In the genomic region with DNA sequence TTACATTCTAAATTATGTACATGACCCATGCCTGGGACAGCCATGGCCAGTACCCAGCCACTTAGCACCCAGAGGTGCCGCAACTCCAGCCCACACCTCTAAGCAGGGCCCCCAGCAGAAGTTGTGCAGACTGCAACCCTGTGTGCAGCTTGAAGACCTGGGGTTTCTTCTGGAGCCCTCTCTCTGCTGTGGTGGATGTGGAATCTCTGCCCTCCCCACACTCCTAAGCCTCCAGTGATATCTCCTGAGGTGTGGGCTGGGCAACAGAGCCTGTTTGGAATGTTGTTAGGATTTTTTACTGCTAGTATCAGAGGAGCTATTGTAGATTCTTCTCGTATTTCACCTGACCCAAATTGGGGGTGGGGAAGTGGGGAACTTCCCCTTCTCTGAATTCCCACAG, we compare ENCODE assay signal across 27 cellular contexts. TPM values are rescaled to one million over a fixed set of nuclear protein-coding genes. Genes with fewer than 3 reads are reported as not detected.
"Had no signal": no experiment of that assay in that cellular context is flagged by ENCODE, and none has a peak within 500 bp of the region (broad histone marks: within the 10 kb centered on the region; RNA-seq: fewer than 3 reads in every experiment).

No MANE protein-coding gene starts in this region.

- DNase-seq: activated CD4-positive, alpha-beta T cell treated with anti-CD3 and anti-CD28 coated beads for 4 hours; activated CD4-positive, alpha-beta T cell treated with anti-CD3 and anti-CD28 coated beads, Interleukin-2, amount 50 U/mL, for 4 hours; activated effector memory CD4-positive, alpha-beta T cell treated with anti-CD3 and anti-CD28 coated beads, Interleukin-2, amount 50 U/mL, for 16 hours; activated naive CD4-positive, alpha-beta T cell treated with anti-CD3 and anti-CD28 coated beads for 36 hours; activated naive CD8-positive, alpha-beta T cell treated with anti-CD3 and anti-CD28 coated beads for 36 hours; activated T-cell treated with anti-CD3 and anti-CD28 coated beads for 4 hours; adrenal gland; aorta; body of pancreas; dermis blood vessel endothelial cell; effector CD4-positive, alpha-beta T cell; mesenchymal stem cell; right lobe of liver; stimulated activated CD4-positive, alpha-beta T cell treated with anti-CD3 and anti-CD28 coated beads, Interleukin-12 subunit alpha, Interleukin-12 subunit beta, amount 100 ng/mL, for 4 hours; stimulated activated CD4-positive, alpha-beta T cell treated with anti-CD3 and anti-CD28 coated beads, Interleukin-4, amount 100 ng/mL, for 1 hour; stimulated activated naive CD8-positive, alpha-beta T cell treated with anti-CD3 and anti-CD28 coated beads, Interleukin-15, Interleukin-2, amounts not matched to agents 100 U/mL and 50 U/mL, for 24 hours; T-helper 1 cell; trophoblast cell; uterus had no signal

- H3K4me3 Mint-ChIP-seq: activated naive CD4-positive, alpha-beta T cell treated with anti-CD3 and anti-CD28 coated beads for 36 hours; activated naive CD8-positive, alpha-beta T cell treated with anti-CD3 and anti-CD28 coated beads for 36 hours; natural killer cell treated with Interleukin-12 subunit alpha and Interleukin-12 subunit beta and Interleukin-15 and Interleukin-18, amount 100 ng/mL, for 72 hours; T-helper 2 cell treated with Interferon-gamma antibody and Interleukin-4, amounts not matched to agents 5 μg/mL and 100 μg/mL, for 36 hours had no signal

- H3K36me3 ChIP-seq: adrenal gland, right lobe of liver, thoracic aorta, uterus had no signal

- H3K27ac Mint-ChIP-seq: activated naive CD4-positive, alpha-beta T cell treated with anti-CD3 and anti-CD28 coated beads for 36 hours; activated naive CD8-positive, alpha-beta T cell treated with anti-CD3 and anti-CD28 coated beads for 36 hours; natural killer cell treated with Interleukin-12 subunit alpha and Interleukin-12 subunit beta and Interleukin-15 and Interleukin-18, amount 100 ng/mL, for 72 hours; T-helper 2 cell treated with Interferon-gamma antibody and Interleukin-4, amounts not matched to agents 5 μg/mL and 100 μg/mL, for 36 hours had no signal

- H3K4me1 Mint-ChIP-seq: activated naive CD8-positive, alpha-beta T cell treated with anti-CD3 and anti-CD28 coated beads for 36 hours had no signal

- H3K36me3 Mint-ChIP-seq: activated naive CD8-positive, alpha-beta T cell treated with anti-CD3 and anti-CD28 coated beads for 36 hours; natural killer cell treated with Interleukin-12 subunit alpha and Interleukin-12 subunit beta and Interleukin-15 and Interleukin-18, amount 100 ng/mL, for 72 hours had no signal

- H3K9me3 Mint-ChIP-seq: natural killer cell treated with Interleukin-12 subunit alpha and Interleukin-12 subunit beta and Interleukin-15 and Interleukin-18, amount 100 ng/mL, for 72 hours; T-helper 2 cell treated with Interferon-gamma antibody and Interleukin-4, amounts not matched to agents 5 μg/mL and 100 μg/mL, for 36 hours had no signal

- H3K27me3 ChIP-seq: body of pancreas, right lobe of liver, uterus had no signal

- H3K4me3 ChIP-seq: adrenal gland, body of pancreas, hepatocyte, right lobe of liver, thoracic aorta, uterus had no signal

- ATAC-seq: body of pancreas; natural killer cell treated with Interleukin-12 subunit alpha and Interleukin-12 subunit beta and Interleukin-15 and Interleukin-18, amount 100 ng/mL, for 72 hours; right lobe of liver; stimulated activated naive CD8-positive, alpha-beta T cell treated with anti-CD3 and anti-CD28 coated beads, Interleukin-15, Interleukin-2, amounts not matched to agents 100 U/mL and 50 U/mL, for 24 hours had no signal

- H3K27ac ChIP-seq: adrenal gland, body of pancreas, epithelial cell of prostate, hepatocyte, right lobe of liver, thoracic aorta, uterus had no signal

- H3K4me1 ChIP-seq: adrenal gland, body of pancreas, right lobe of liver, uterus had no signal

- H3K9me3 ChIP-seq: adrenal gland, body of pancreas, right lobe of liver, thoracic aorta, uterus had no signal

RNA-seq across cellular contexts. Expression of gene TUNAR, which starts 59.4 kb away (rescaled TPM):
- total RNA-seq: activated naive CD4-positive, alpha-beta T cell treated with anti-CD3 and anti-CD28 coated beads for 36 hours; activated naive CD8-positive, alpha-beta T cell treated with anti-CD3 and anti-CD28 coated beads for 36 hours; adrenal gland; aorta; dermis blood vessel endothelial cell; natural killer cell treated with Interleukin-12 subunit alpha and Interleukin-12 subunit beta and Interleukin-15 and Interleukin-18, amount 100 ng/mL, for 72 hours; omental fat pad; posterior vena cava; right lobe of liver; skeletal muscle tissue; thoracic aorta had no signal
- polyA plus RNA-seq: adrenal gland, aorta, hepatocyte had no signal
